In the genomic region with DNA sequence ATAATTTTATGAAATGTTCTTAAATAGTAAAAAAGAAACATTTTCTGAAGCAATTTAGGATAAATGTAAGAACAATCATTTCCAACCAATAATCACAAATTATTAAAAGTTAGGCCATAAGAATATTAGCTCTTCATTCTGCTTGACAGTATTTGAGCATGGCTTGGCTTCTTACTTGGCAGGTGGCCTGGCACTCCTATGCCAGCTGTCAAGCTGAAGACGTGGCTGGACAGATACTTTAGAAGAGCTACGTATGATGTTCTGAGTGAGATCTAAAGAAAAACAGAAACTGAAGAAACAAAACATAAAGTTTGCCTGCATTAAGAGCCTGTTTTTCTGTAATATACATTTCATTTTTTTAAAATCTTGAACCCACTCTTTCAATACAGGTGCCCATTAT, we compare ENCODE assay signal across 19 cellular contexts.
DNase-seq lines count a peak whose midpoint lies in the region; ATAC-seq, FAIRE-seq and TF ChIP-seq lines count a peak whose summit lies in the region.
"Had no signal": no experiment of that assay in that cellular context is flagged by ENCODE, and none has a peak within 500 bp of the region (broad histone marks: within the 10 kb centered on the region; RNA-seq: fewer than 3 reads in every experiment).

No MANE protein-coding gene starts in this region.

- FAIRE-seq in small intestine (lab: Jason Lieb, UNC), result no peak
- FAIRE-seq: H54, HepG2 had no signal

- no peak for TF ChIP-seq CTCF in gastrocnemius medialis (IDR thresholded peaks at IDR 0.05 in 4 of 5, conservative IDR thresholded peaks at IDR 0.05 in 1 of 5)

- H3K27me3 ChIP-seq in gastrocnemius medialis (no peaks in the 10 kb centered on the region), small intestine (ENCODE audit: control insufficient read depth in 2 of 2, insufficient read depth in 2 of 2, low read length in 2 of 2) (no peaks in the 10 kb centered on the region)
- H3K27me3 ChIP-seq: SJCRH30 had no signal

- H3K4me3 ChIP-seq in gastrocnemius medialis, result no peak overlapping the region
- no peak overlapping the region for H3K4me3 ChIP-seq in small intestine (ENCODE audit: low read depth in 1 of 2, low read length in 2 of 2)
- H3K4me3 ChIP-seq: SJCRH30 had no signal

- H3K4me1 ChIP-seq in gastrocnemius medialis, result no peaks in the 10 kb centered on the region
- H3K4me1 ChIP-seq in small intestine (ENCODE audit: control insufficient read depth in 2 of 2, insufficient read depth in 1 of 2, low read depth in 1 of 2, low read length in 1 of 2), result no peaks in the 10 kb centered on the region

- DNase-seq in DMS79 treated with DMSO at 0.1 percent for 48 hours (lab: John Stamatoyannopoulos, UW) (peak; percentile 24), DMS79 (lab: John Stamatoyannopoulos, UW) (no peak), LHCN-M2 (ENCODE audit: low read depth) (peak; percentile 44), NCI-H69 (lab: John Stamatoyannopoulos, UW) (peak; percentile 24), left ventricle myocardium superior (peak; percentile 68), gastrocnemius medialis (no peak), small intestine (no peak), head of caudate nucleus (no peak)
- DNase-seq: 8988T; Calu3; CD4-positive, alpha-beta memory T cell; NCI-H1092; NCI-H187 treated with DMSO at 0.1 percent for 48 hours; NCI-H510A treated with DMSO at 0.1 percent for 48 hours; NK-92 treated with Interleukin-12 subunit alpha and Interleukin-12 subunit beta, amount 100 ng/mL, for 24 hours had no signal

- H3K36me3 ChIP-seq in gastrocnemius medialis (no peaks in the 10 kb centered on the region), small intestine (ENCODE audit: control insufficient read depth in 2 of 2, insufficient read depth in 2 of 2, low read length in 2 of 2) (no peaks in the 10 kb centered on the region)
- H3K36me3 ChIP-seq: SJCRH30 had no signal

- no peak overlapping the region for H3K27ac ChIP-seq in gastrocnemius medialis
- no peak overlapping the region for H3K27ac ChIP-seq in small intestine (ENCODE audit: low read depth in 1 of 2, low read length in 1 of 2)
- H3K27ac ChIP-seq: KMS-11, SJCRH30 had no signal

- intact Hi-C loops in left ventricle myocardium superior (cut with micrococcal nuclease), result no loop called here
- intact Hi-C loops in gastrocnemius medialis (cut with DNase I; ENCODE audit: low total_unique reads), result no loop called here
- intact Hi-C loops in head of caudate nucleus (cut with DNase I), result no loop called here

- TF ChIP-seq POLR2A in gastrocnemius medialis (IDR thresholded peaks at IDR 0.05), result no peak

- WGBS in small intestine, 3 donors, result 54 to 73% (median 63%) methylated on average over 2 of the region's 2 CpGs

- H3K9me3 ChIP-seq in gastrocnemius medialis (peaks cover 0 to 3% (median 0%) of the 10 kb centered on the region in 3 donors), small intestine (ENCODE audit: control insufficient read depth, low read depth) (no peaks in the 10 kb centered on the region)
- H3K9me3 ChIP-seq: SJCRH30 had no signal

- ATAC-seq in left ventricle myocardium superior, result peak; percentile 82
- ATAC-seq in gastrocnemius medialis, result no peak
- ATAC-seq: HepG2 had no signal

- in situ Hi-C loops in gastrocnemius medialis (cut with MboI; ENCODE audit: low sequenced_read_pairs in 4 of 4), result no loop called here

Comparison
In these comparisons a context has a peak if more than half of its experiments do, and no peak if none do; other contexts are left out.
1. DNase-seq: peak in DMS79 treated with DMSO at 0.1 percent for 48 hours (single experiment), LHCN-M2 (single experiment), NCI-H69 (single experiment) and left ventricle myocardium superior (single experiment); none in DMS79 (single experiment), gastrocnemius medialis (0 of 2), small intestine (single experiment) and head of caudate nucleus (0 of 42).